Comparison of ENCODE assay signal across 9 cellular contexts in the genomic region with DNA sequence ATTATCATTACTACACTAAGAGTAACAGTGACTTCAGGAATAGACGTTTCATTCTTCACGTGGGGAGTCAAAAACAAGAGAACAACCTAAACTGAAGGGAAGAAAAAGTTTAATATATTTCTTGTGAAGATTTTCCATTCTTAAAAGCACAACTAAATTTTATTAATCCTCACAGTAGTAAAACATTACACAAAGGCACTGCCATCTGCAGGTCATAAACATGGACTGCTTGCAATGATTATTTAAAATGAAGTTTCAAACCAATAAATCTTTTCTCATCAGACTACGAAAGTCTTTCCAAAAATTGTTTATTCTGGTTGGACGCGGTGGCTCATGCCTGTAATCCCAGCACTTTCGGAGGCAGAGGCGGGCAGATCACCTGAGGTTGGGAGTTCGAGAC. TPM values are rescaled to one million over a fixed set of nuclear protein-coding genes. Genes with fewer than 3 reads are reported as not detected.
A peak's percentile ranks its signal among the peaks of the same experiment; 100 is the strongest.
DNase-seq lines count a peak whose midpoint lies in the region; ATAC-seq and TF ChIP-seq lines count a peak whose summit lies in the region.
"Had no signal": no experiment of that assay in that cellular context is flagged by ENCODE, and none has a peak within 500 bp of the region (broad histone marks: within the 10 kb centered on the region; RNA-seq: fewer than 3 reads in every experiment).

No MANE protein-coding gene starts in this region.

- no peak for DNase-seq in activated T-cell treated with anti-CD3 and anti-CD28 coated beads, Interleukin-2, amount 50 U/mL, for 72 hours
- no peak for DNase-seq in activated T-cell treated with anti-CD3 and anti-CD28 coated beads, Interleukin-2, amount 50 U/mL, for 1 hour
- DNase-seq in RKO (ENCODE audit: low spot score) (peak; percentile 58), fibroblast of lung (ENCODE audit: low read depth in 2 of 2) (peak; percentile 5 to 43), testis (no peak), NCI-H345 treated with DMSO at 0.1 percent for 48 hours (lab: John Stamatoyannopoulos, UW; ENCODE audit: unreplicated experiment) (no peak), GOT3 (lab: John Stamatoyannopoulos, UW) (no peak), NCI-H446 treated with DMSO at 0.1 percent for 48 hours (lab: John Stamatoyannopoulos, UW) (no peak)

- 42 to 47% methylated on average over 8 of the region's 8 CpGs for WGBS in testis, 2 donors

- ATAC-seq in activated T-cell treated with anti-CD3 and anti-CD28 coated beads, Interleukin-2, amount 50 U/mL, for 72 hours (replicated peaks in 1 of 2): no peak

- no peaks in the 10 kb centered on the region for H3K27me3 Mint-ChIP-seq in activated T-cell treated with anti-CD3 and anti-CD28 coated beads, Interleukin-2, amount 50 U/mL, for 72 hours (ENCODE audit: low read depth)
- H3K27me3 Mint-ChIP-seq: memory B cell had no signal

- H4K20me1 ChIP-seq in fibroblast of lung (ENCODE audit: control insufficient read depth, extremely low read depth, insufficient read depth, low read length): peaks cover 14% of the 10 kb centered on the region

- TF ChIP-seq POLR2A in testis (IDR thresholded peaks at IDR 0.05): no peak

- H3K27ac Mint-ChIP-seq in activated T-cell treated with anti-CD3 and anti-CD28 coated beads, Interleukin-2, amount 50 U/mL, for 72 hours: no peak overlapping the region
- H3K27ac Mint-ChIP-seq: memory B cell had no signal

- no peaks in the 10 kb centered on the region for H3K9me3 Mint-ChIP-seq in activated T-cell treated with anti-CD3 and anti-CD28 coated beads, Interleukin-2, amount 50 U/mL, for 72 hours
- H3K9me3 Mint-ChIP-seq: memory B cell had no signal

- H3K9me3 ChIP-seq in fibroblast of lung (ENCODE audit: control insufficient read depth, insufficient read depth, low read depth, low read length): no peaks in the 10 kb centered on the region
- H3K9me3 ChIP-seq in testis: no peaks in the 10 kb centered on the region

- H3K27ac ChIP-seq in fibroblast of lung (ENCODE audit: insufficient read depth, low read length) (no peak overlapping the region), testis (no peak overlapping the region)

- H3K27me3 ChIP-seq in fibroblast of lung (ENCODE audit: control insufficient read depth, insufficient read depth, low read length): no peaks in the 10 kb centered on the region
- H3K27me3 ChIP-seq in testis: no peaks in the 10 kb centered on the region

- no peak overlapping the region for H3K9ac ChIP-seq in fibroblast of lung (ENCODE audit: insufficient read depth, low read length)

- H3K4me3 Mint-ChIP-seq in activated T-cell treated with anti-CD3 and anti-CD28 coated beads, Interleukin-2, amount 50 U/mL, for 72 hours: peak overlapping the region; percentile 43 to 59

- TF ChIP-seq CTCF in fibroblast of lung (conservative IDR thresholded peaks at IDR 0.05 in 1 of 2, IDR thresholded peaks at IDR 0.05 in 1 of 2; ENCODE audit: low read depth in 1 of 2, low read length in 2 of 2) (peak; percentile 31 to 47), testis (IDR thresholded peaks at IDR 0.05) (peak in 2 of 3 experiments; percentile 11 to 19)

- H3K36me3 Mint-ChIP-seq in activated T-cell treated with anti-CD3 and anti-CD28 coated beads, Interleukin-2, amount 50 U/mL, for 72 hours (ENCODE audit: insufficient read depth in 2 of 2): peaks cover 0 to 2% of the 10 kb centered on the region in 2 donors

- peaks cover 69% of the 10 kb centered on the region for H3K4me1 Mint-ChIP-seq in activated T-cell treated with anti-CD3 and anti-CD28 coated beads, Interleukin-2, amount 50 U/mL, for 72 hours (ENCODE audit: low read depth)

- H3K4me1 ChIP-seq in fibroblast of lung (ENCODE audit: control insufficient read depth, extremely low read depth, insufficient read depth, low read length): peaks cover 5% of the 10 kb centered on the region
- H3K4me1 ChIP-seq in testis: peaks cover 48% of the 10 kb centered on the region

- H3K36me3 ChIP-seq in fibroblast of lung (ENCODE audit: control insufficient read depth, insufficient read depth, low read length) (no peaks in the 10 kb centered on the region), testis (ENCODE audit: low read depth, missing control alignments) (no peaks in the 10 kb centered on the region)

- H3K4me3 ChIP-seq in fibroblast of lung (replicated peaks in 1 of 4; ENCODE audit: control extremely low read depth in 1 of 4, insufficient read depth in 1 of 4, low read depth in 3 of 4, low read length in 4 of 4): no peak overlapping the region
- no peak overlapping the region for H3K4me3 ChIP-seq in testis

- H3K4me2 ChIP-seq in fibroblast of lung (ENCODE audit: extremely low read depth, insufficient read depth, low read length): no peak overlapping the region

- intact Hi-C loops in testis (cut with DNase I; ENCODE audit: low total_unique reads): no loop called here

- H3K79me2 ChIP-seq in fibroblast of lung (ENCODE audit: control insufficient read depth, insufficient read depth, low read length): peaks cover 72% of the 10 kb centered on the region

- H2AFZ ChIP-seq in fibroblast of lung (ENCODE audit: low read length): no peak overlapping the region

RNA-seq across cellular contexts. Expression of a gene that starts 2.6 kb away (rescaled TPM):
- total RNA-seq in activated T-cell treated with anti-CD3 and anti-CD28 coated beads, Interleukin-2, amount 50 U/mL, for 72 hours: 10 to 100 TPM; 18.2 to 19.2 TPM
- 8.1 and 10.0 TPM in 2 replicates for total RNA-seq in fibroblast of lung
- 18.0 and 25.7 TPM in 2 replicates for polyA plus RNA-seq in fibroblast of lung
- polyA plus RNA-seq in fibroblast of lung (2012): 13.4 and 19.3 TPM in 2 replicates
- polyA minus RNA-seq in fibroblast of lung (ENCODE audit: low replicate concordance): 16.5 and 24.6 TPM in 2 replicates
- 10 to 100 TPM; 55.6 to 66.2 TPM for total RNA-seq in testis
- 64.0 TPM for polyA plus RNA-seq in testis (ENCODE audit: insufficient read depth, low read depth, low replicate concordance)

RNA-seq across cellular contexts. Expression of a gene that starts 31.0 kb away (rescaled TPM):
- 1 to 10 TPM; 3.6 to 4.2 TPM for total RNA-seq in activated T-cell treated with anti-CD3 and anti-CD28 coated beads, Interleukin-2, amount 50 U/mL, for 72 hours
- total RNA-seq in fibroblast of lung: 2.3 and 3.1 TPM in 2 replicates
- polyA plus RNA-seq in fibroblast of lung: 0.54 and 1.5 TPM in 2 replicates
- 0.56 and 1.4 TPM in 2 replicates for polyA plus RNA-seq in fibroblast of lung (2012)
- 0.56 TPM in 1 of 2 replicates, not detected in the other for polyA minus RNA-seq in fibroblast of lung (ENCODE audit: low replicate concordance)
- 1 to 10 TPM; 5.0 to 5.3 TPM for total RNA-seq in testis
- polyA plus RNA-seq in testis (ENCODE audit: insufficient read depth, low read depth, low replicate concordance): 8.8 TPM

RNA-seq across cellular contexts. Expression of a gene that starts 58.1 kb away (rescaled TPM):
- 1 to 10 TPM; 1.2 to 3.2 TPM for total RNA-seq in activated T-cell treated with anti-CD3 and anti-CD28 coated beads, Interleukin-2, amount 50 U/mL, for 72 hours
- total RNA-seq in fibroblast of lung (0.26 and 0.50 TPM in 2 replicates), testis (1 to 10 TPM; 5.5 to 9.2 TPM)
- polyA plus RNA-seq in fibroblast of lung (0.11 and 0.27 TPM in 2 replicates), testis (ENCODE audit: insufficient read depth, low read depth, low replicate concordance) (15.5 TPM)
- polyA plus RNA-seq in fibroblast of lung (2012): 0.29 and 1.6 TPM in 2 replicates
- polyA minus RNA-seq in fibroblast of lung (ENCODE audit: low replicate concordance): not detected in 2 replicates

Comparison
In these comparisons a context has a peak if more than half of its experiments do, and no peak if none do; other contexts are left out.
1. DNase-seq: peak in RKO (single experiment) and fibroblast of lung (2 of 2); none in activated T-cell treated with anti-CD3 and anti-CD28 coated beads, Interleukin-2, amount 50 U/mL, for 72 hours (0 of 2), activated T-cell treated with anti-CD3 and anti-CD28 coated beads, Interleukin-2, amount 50 U/mL, for 1 hour (single experiment), testis (single experiment), NCI-H345 treated with DMSO at 0.1 percent for 48 hours (single experiment), GOT3 (single experiment) and NCI-H446 treated with DMSO at 0.1 percent for 48 hours (single experiment).